Comparison of ENCODE assay signal across 8 cellular contexts in genomic region chr12:49121047-49121696, GRCh38. TPM values are rescaled to one million over a fixed set of nuclear protein-coding genes. Genes with fewer than 3 reads are reported as not detected.
DNase-seq lines count a peak whose midpoint lies in the region; ATAC-seq and TF ChIP-seq lines count a peak whose summit lies in the region.

No MANE protein-coding gene starts in this region.

- TF ChIP-seq CTCF in Caco-2 (IDR thresholded peaks at IDR 0.05; ENCODE audit: insufficient read depth in 1 of 2, low read depth in 1 of 2, low read length in 1 of 2, severe bottlenecking in 1 of 2, unreplicated experiment in 1 of 2) (peak; percentile 77 to 78), LNCAP (IDR thresholded peaks at IDR 0.05) (peak; percentile 70), WTC11 (IDR thresholded peaks at IDR 0.05) (no peak), right atrium auricular region (IDR thresholded peaks at IDR 0.05) (peak; percentile 47 to 73)

- intact Hi-C loops in Caco-2 (cut with micrococcal nuclease; ENCODE audit: unreplicated experiment) = loop anchor here (1.0 kb wide), 4 partner anchors 11 to 57 kb away; partner anchors contain the start of gene LMBR1L

- no peaks in the 10 kb centered on the region for H3K27me3 Mint-ChIP-seq in Caco-2 (ENCODE audit: insufficient read depth, unreplicated experiment)
- H3K27me3 Mint-ChIP-seq in WTC11 (ENCODE audit: low read depth) = peaks cover 9% of the 10 kb centered on the region

- H3K9me3 ChIP-seq in Caco-2 (no peaks in the 10 kb centered on the region), right atrium auricular region (no peaks in the 10 kb centered on the region)

- DNase-seq in Caco-2 (peak; percentile 77 to 81), WTC11 (ENCODE audit: low spot score) (peak; percentile 45), right atrium auricular region (ENCODE audit: low spot score) (no peak), skeletal muscle cell (ENCODE audit: low read depth) (peak; percentile 18), GF-D8 (lab: John Stamatoyannopoulos, UW) (no peak)

- no peak overlapping the region for H3K27ac Mint-ChIP-seq in Caco-2 (ENCODE audit: unreplicated experiment)
- no peak overlapping the region for H3K27ac Mint-ChIP-seq in WTC11

- no peak overlapping the region for H3K4me3 Mint-ChIP-seq in Caco-2 (ENCODE audit: unreplicated experiment)
- H3K4me3 Mint-ChIP-seq in WTC11 = no peak overlapping the region

- no peaks in the 10 kb centered on the region for H3K27me3 ChIP-seq in Caco-2 (replicated peaks; ENCODE audit: control insufficient read depth, insufficient read depth, low read length)
- H3K27me3 ChIP-seq in right atrium auricular region = no peaks in the 10 kb centered on the region

- POLR2A ChIA-PET in Caco-2 (lab: Charles Lee) = interaction anchor here (0.6 to 1.8 kb wide), 6 partner anchors 10 to 620 kb away, joined by 3 to 7 read pairs (median 4); partner anchors contain the start of genes LMBR1L and TUBA1B
- POLR2A ChIA-PET in WTC11 (lab: Charles Lee) = interaction anchor here (0.7 to 1.0 kb wide), 5 partner anchors 10 to 69 kb away, joined by 3 to 8 read pairs (median 5); partner anchors contain the start of genes LMBR1L and TUBA1B

- H3K9me3 Mint-ChIP-seq in Caco-2 (ENCODE audit: unreplicated experiment) = no peaks in the 10 kb centered on the region
- no peaks in the 10 kb centered on the region for H3K9me3 Mint-ChIP-seq in WTC11

- CTCF ChIA-PET in Caco-2 (lab: Charles Lee) (interaction anchor here (0.5 to 1.8 kb wide), 22 partner anchors 10 to 246 kb away, joined by 3 to 81 read pairs (median 5); partner anchors contain the start of genes LMBR1L, RHEBL1, TROAP and TUBA1B), WTC11 (lab: Charles Lee) (interaction anchor here (0.5 to 3.6 kb wide), 37 partner anchors 9 to 221 kb away, joined by 3 to 64 read pairs (median 5); partner anchors contain the start of genes DHH, LMBR1L, RHEBL1 and TUBA1B)

- peak; percentile 93 for ATAC-seq in WTC11
- no peak for ATAC-seq in HG02623 (IDR thresholded peaks at IDR 0.05; ENCODE audit: unreplicated experiment)
- no peak for ATAC-seq in HG02885 (IDR thresholded peaks at IDR 0.05; ENCODE audit: poor library complexity, unreplicated experiment)

- no peaks in the 10 kb centered on the region for H3K36me3 ChIP-seq in Caco-2 (ENCODE audit: control insufficient read depth, insufficient read depth, low read length)
- no peaks in the 10 kb centered on the region for H3K36me3 ChIP-seq in right atrium auricular region

- H3K4me1 Mint-ChIP-seq in Caco-2 (ENCODE audit: low read depth, unreplicated experiment) (no peaks in the 10 kb centered on the region), WTC11 (no peaks in the 10 kb centered on the region)

- H3K36me3 Mint-ChIP-seq in Caco-2 (ENCODE audit: insufficient read depth, unreplicated experiment) (peaks cover 13% of the 10 kb centered on the region), WTC11 (no peaks in the 10 kb centered on the region)

- no peak overlapping the region for H3K27ac ChIP-seq in right atrium auricular region

- H3K4me3 ChIP-seq in Caco-2 (ENCODE audit: low read depth, low read length) (no peak overlapping the region), right atrium auricular region (no peak overlapping the region), skeletal muscle cell (ENCODE audit: low read depth, low read length) (no peak overlapping the region)

- H3K4me1 ChIP-seq in Caco-2 (no peaks in the 10 kb centered on the region), right atrium auricular region (no peaks in the 10 kb centered on the region)

- BruUV-seq in Caco-2 (replicated peaks; lab: Mats Ljungman, UMichigan) = no TSS peak

TF ChIP-seq in WTC11, 78 proteins besides CTCF, POLR2A, EP300 and RAD21:
- TF ChIP-seq CREB1 (CRISPR knock-in tag; IDR thresholded peaks at IDR 0.05) = no peak
- TF ChIP-seq, protein P1, sequence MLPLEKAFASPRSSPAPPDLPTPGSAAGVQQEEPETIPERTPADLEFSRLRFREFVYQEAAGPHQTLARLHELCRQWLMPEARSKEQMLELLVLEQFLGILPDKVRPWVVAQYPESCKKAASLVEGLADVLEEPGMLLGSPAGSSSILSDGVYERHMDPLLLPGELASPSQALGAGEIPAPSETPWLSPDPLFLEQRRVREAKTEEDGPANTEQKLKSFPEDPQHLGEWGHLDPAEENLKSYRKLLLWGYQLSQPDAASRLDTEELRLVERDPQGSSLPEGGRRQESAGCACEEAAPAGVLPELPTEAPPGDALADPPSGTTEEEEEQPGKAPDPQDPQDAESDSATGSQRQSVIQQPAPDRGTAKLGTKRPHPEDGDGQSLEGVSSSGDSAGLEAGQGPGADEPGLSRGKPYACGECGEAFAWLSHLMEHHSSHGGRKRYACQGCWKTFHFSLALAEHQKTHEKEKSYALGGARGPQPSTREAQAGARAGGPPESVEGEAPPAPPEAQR (CRISPR knock-in tag; IDR thresholded peaks at IDR 0.05) = no peak
- no peak for TF ChIP-seq GABPB1 (CRISPR knock-in tag; IDR thresholded peaks at IDR 0.05)
- no peak for TF ChIP-seq E2F4 (CRISPR knock-in tag; IDR thresholded peaks at IDR 0.05; ENCODE audit: borderline replicate concordance, low read depth)
- TF ChIP-seq ZNF317 (CRISPR knock-in tag; IDR thresholded peaks at IDR 0.05; ENCODE audit: borderline replicate concordance, low read depth) = no peak
- no peak for TF ChIP-seq EMX1 (CRISPR knock-in tag; IDR thresholded peaks at IDR 0.05)
- no peak for TF ChIP-seq KAT7 (CRISPR knock-in tag; IDR thresholded peaks at IDR 0.05; ENCODE audit: borderline replicate concordance)
- TF ChIP-seq TCF7 (CRISPR knock-in tag; IDR thresholded peaks at IDR 0.05; ENCODE audit: low read depth) = no peak
- TF ChIP-seq ATF3 (CRISPR knock-in tag; conservative IDR thresholded peaks at IDR 0.05) = no peak
- TF ChIP-seq ZNF232 (CRISPR knock-in tag; IDR thresholded peaks at IDR 0.05) = no peak
- no peak for TF ChIP-seq TEAD4 (CRISPR knock-in tag; IDR thresholded peaks at IDR 0.05)
- no peak for TF ChIP-seq ZNF121 (CRISPR knock-in tag; IDR thresholded peaks at IDR 0.05)
- no peak for TF ChIP-seq ZNF423 (CRISPR knock-in tag; IDR thresholded peaks at IDR 0.05)
- no peak for TF ChIP-seq AFF4 (CRISPR knock-in tag; IDR thresholded peaks at IDR 0.05; ENCODE audit: borderline replicate concordance)
- TF ChIP-seq NFYB (CRISPR knock-in tag; conservative IDR thresholded peaks at IDR 0.05; ENCODE audit: low read depth) = no peak
- no peak for TF ChIP-seq OVOL2 (CRISPR knock-in tag; IDR thresholded peaks at IDR 0.05; ENCODE audit: borderline replicate concordance)
- TF ChIP-seq TEAD1 (CRISPR knock-in tag; IDR thresholded peaks at IDR 0.05) = no peak
- TF ChIP-seq ETV6 (CRISPR knock-in tag; IDR thresholded peaks at IDR 0.05) = no peak

RNA-seq across cellular contexts. Expression of gene TUBA1B, which starts 10.0 kb away (rescaled TPM):
- total RNA-seq in Caco-2 (2022) (1,866 and 1,882 TPM in 2 replicates), WTC11 (2021) (1,806 to 1,997 TPM (median 1,954 TPM) in 3 replicates), right atrium auricular region (100 to 1,000 TPM; 348 to 654 TPM)

RNA-seq across cellular contexts. Expression of gene LMBR1L, which starts 10.5 kb away (rescaled TPM):
- total RNA-seq in Caco-2 (2022) (43.1 and 43.9 TPM in 2 replicates), WTC11 (2021) (52.8 to 78.2 TPM (median 53.1 TPM) in 3 replicates), right atrium auricular region (10 to 100 TPM; 14.6 to 19.2 TPM)

RNA-seq across cellular contexts. Expression of gene DHH, which starts 26.6 kb away (rescaled TPM):
- total RNA-seq in Caco-2 (2022) = 0.16 TPM in 1 of 2 replicates, not detected in the other
- 0.15 TPM in 1 of 3 replicates, not detected in the others for total RNA-seq in WTC11 (2021)
- under 1 TPM; 0.35 to 0.56 TPM for total RNA-seq in right atrium auricular region

RNA-seq across cellular contexts. Expression of gene RHEBL1, which starts 51.4 kb away (rescaled TPM):
- total RNA-seq in Caco-2 (2022) (2.5 and 2.6 TPM in 2 replicates), WTC11 (2021) (6.4 to 9.0 TPM (median 6.9 TPM) in 3 replicates), right atrium auricular region (under 1 TPM in 1 of 2 donors, not detected in 1; 0.35 TPM)

Comparison
In these comparisons a context has a peak if more than half of its experiments do, and no peak if none do; other contexts are left out.
1. DNase-seq: peak in Caco-2 (2 of 2), WTC11 (single experiment) and skeletal muscle cell (single experiment); none in right atrium auricular region (single experiment) and GF-D8 (single experiment).